9 cellular contexts compared by ENCODE assay signal in the genomic region with DNA sequence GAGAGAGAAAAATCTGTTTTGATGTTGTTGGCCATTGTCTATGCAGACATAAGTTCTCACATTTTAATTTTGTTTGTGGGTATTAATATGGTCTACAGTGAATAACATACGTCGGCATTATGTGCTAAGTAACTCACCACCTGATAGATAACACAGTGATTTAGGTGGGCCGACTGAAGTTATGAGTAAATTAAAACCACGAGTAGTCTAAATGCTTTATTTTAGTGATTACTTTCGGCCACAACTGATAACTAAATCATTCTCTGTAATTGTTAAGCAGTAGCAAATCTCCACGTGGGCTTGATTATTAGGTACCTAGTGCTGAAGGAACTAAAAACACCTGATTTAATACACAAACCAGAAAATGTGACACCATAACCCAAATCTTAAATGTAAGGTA. TPM values are rescaled to one million over a fixed set of nuclear protein-coding genes. Genes with fewer than 3 reads are reported as not detected.
DNase-seq lines count a peak whose midpoint lies in the region; ATAC-seq, FAIRE-seq and TF ChIP-seq lines count a peak whose summit lies in the region.
"Had no signal": no experiment of that assay in that cellular context is flagged by ENCODE, and none has a peak within 500 bp of the region (broad histone marks: within the 10 kb centered on the region; RNA-seq: fewer than 3 reads in every experiment).

No MANE protein-coding gene starts in this region.

- CTCF ChIA-PET in GM12878 (lab: Yijun Ruan, JAX) = interaction anchor here (1.8 to 12.2 kb wide), 11 partner anchors 14 to 798 kb away, joined by 4 to 635 read pairs (median 34); partner anchors contain the start of genes PGM3, PRSS35 and RWDD2A

- H3K4me3 Mint-ChIP-seq in mesothelial cell of epicardium = peak overlapping the region; percentile 85

- H3K4me1 ChIP-seq in right atrium auricular region = peaks cover 0 to 44% of the 10 kb centered on the region in 2 donors
- H3K4me1 ChIP-seq in GM12878 (ENCODE audit: control insufficient read depth, insufficient read depth, low read length) = peaks cover 8% of the 10 kb centered on the region

- ATAC-seq in GM12878 (no peak), GM21526 (IDR thresholded peaks at IDR 0.05; ENCODE audit: low FRiP score, unreplicated experiment) (no peak), GM19324 (IDR thresholded peaks at IDR 0.05; ENCODE audit: low FRiP score, unreplicated experiment) (no peak)

- no peaks in the 10 kb centered on the region for H3K9me3 Mint-ChIP-seq in mesothelial cell of epicardium

- H3K36me3 Mint-ChIP-seq in mesothelial cell of epicardium = no peaks in the 10 kb centered on the region

- H3K4me2 ChIP-seq in GM12878 (ENCODE audit: control insufficient read depth, insufficient read depth) = peak overlapping the region; percentile 61

- WGBS in GM12878 (ENCODE audit: insufficient coverage, insufficient replicate concordance, low lambda C conversion rate, missing lambda C conversion rate) = 13% methylated on average over 6 of the region's 6 CpGs

- H3K4me1 Mint-ChIP-seq in mesothelial cell of epicardium = peaks cover 28% of the 10 kb centered on the region

- H3K36me3 ChIP-seq in right atrium auricular region (no peaks in the 10 kb centered on the region), GM12878 (ENCODE audit: control insufficient read depth in 2 of 2, insufficient read depth in 2 of 2, low read length in 1 of 2) (no peaks in the 10 kb centered on the region)

- TF ChIP-seq CTCF in right atrium auricular region (IDR thresholded peaks at IDR 0.05) (no peak), GM12878 (IDR thresholded peaks at IDR 0.05 in 2 of 3, conservative IDR thresholded peaks at IDR 0.05 in 1 of 3; ENCODE audit: control insufficient read depth in 2 of 3, extremely low read depth in 1 of 3, insufficient read depth in 1 of 3, low read depth in 3 of 3, low read length in 3 of 3) (no peak), mesothelial cell of epicardium (IDR thresholded peaks at IDR 0.05; ENCODE audit: unreplicated experiment) (no peak)

- TF ChIP-seq POLR2A in GM12878 (IDR thresholded peaks at IDR 0.05; ENCODE audit: low read depth, low read length) = no peak

- no peaks in the 10 kb centered on the region for H4K20me1 ChIP-seq in GM12878 (ENCODE audit: control insufficient read depth, insufficient read depth)

- H3K27me3 ChIP-seq in right atrium auricular region (no peaks in the 10 kb centered on the region), GM12878 (replicated peaks in 1 of 2; ENCODE audit: control insufficient read depth in 2 of 2, insufficient read depth in 2 of 2, low read length in 1 of 2) (no peaks in the 10 kb centered on the region)

- peak overlapping the region; percentile 80 for H2AFZ ChIP-seq in GM12878 (ENCODE audit: control insufficient read depth, low read depth, low read length)

- no peak for TF ChIP-seq RAD21 in GM12878 (IDR thresholded peaks at IDR 0.05; ENCODE audit: insufficient read depth, low read depth, low read length)

- peak overlapping the region; percentile 66 for H3K9ac ChIP-seq in GM12878 (ENCODE audit: control insufficient read depth, insufficient read depth, low read length)

- intact Hi-C loops in cardiac septum (cut with DNase I) (loop anchor here (5.0 kb wide), 2 partner anchors 124 to 444 kb away; partner anchors contain the start of genes PGM3, PRSS35 and RWDD2A), GM12878 (cut with micrococcal nuclease; ENCODE audit: unreplicated experiment) (loop anchor here (5.0 to 10.0 kb wide), 4 partner anchors 124 to 704 kb away; partner anchors contain the start of genes ME1, PGM3, RWDD2A and TPBG)

- RAD21 ChIA-PET in GM12878 (lab: Charles Lee; ENCODE audit: unreplicated experiment) = interaction anchor here (1.8 to 8.6 kb wide), 6 partner anchors 11 to 148 kb away, joined by 4 to 215 read pairs (median 21); no protein-coding TSS in a partner anchor

- FAIRE-seq in GM12878 (lab: Jason Lieb, UNC) = no peak

- BruUV-seq in GM12878 (replicated peaks; lab: Mats Ljungman, UMichigan) = TSS peak; percentile 64

- in situ Hi-C loops in GM12878 (cut with MboI) = loop anchor here (5.0 to 10.0 kb wide), 2 partner anchors 356 to 449 kb away; no protein-coding TSS in a partner anchor

- no peaks in the 10 kb centered on the region for H3K27me3 Mint-ChIP-seq in mesothelial cell of epicardium (ENCODE audit: low read depth)

- SMC1A ChIA-PET in GM12878 (lab: Charles Lee; ENCODE audit: uncharacterized antibody, unreplicated experiment) = interaction anchor here (1.0 to 10.4 kb wide), 9 partner anchors 13 to 445 kb away, joined by 3 to 277 read pairs (median 41); partner anchors contain the start of genes PGM3, PRSS35 and RWDD2A

- POLR2A ChIA-PET in GM12878 (lab: Charles Lee) = interaction anchor here (1.1 to 4.3 kb wide), 4 partner anchors 21 to 822 kb away, joined by 3 to 34 read pairs (median 8); partner anchors contain the start of gene IBTK

- peak overlapping the region; percentile 90 for H3K27ac Mint-ChIP-seq in mesothelial cell of epicardium

- H3K4me3 ChIP-seq in right atrium auricular region (peak overlapping the region; percentile 69 to 88), GM12878 (peak overlapping the region; percentile 87)

- no peak for TF ChIP-seq EP300 in GM12878 (IDR thresholded peaks at IDR 0.05; ENCODE audit: borderline replicate concordance in 1 of 2, control insufficient read depth in 1 of 2, low read depth in 2 of 2, low read length in 2 of 2)

- DNase-seq in right atrium auricular region (ENCODE audit: low spot score) (no peak), cardiac septum (ENCODE audit: low spot score) (no peak), GM12878 (ENCODE audit: low read depth, low spot score) (no peak), mesothelial cell of epicardium (ENCODE audit: low spot score in 2 of 2, unreplicated experiment in 2 of 2) (no peak), HUDEP-2 (lab: John Stamatoyannopoulos, UW; ENCODE audit: unreplicated experiment in 76 of 76) (no peak)
- no peak for DNase-seq in activated CD8-positive, alpha-beta memory T cell treated with anti-CD3 and anti-CD28 coated beads for 24 hours
- DNase-seq: NCI-H345 had no signal

- no peaks in the 10 kb centered on the region for H3K9me3 ChIP-seq in right atrium auricular region
- H3K9me3 ChIP-seq in GM12878 (replicated peaks; ENCODE audit: control insufficient read depth, insufficient read depth, low read length) = no peaks in the 10 kb centered on the region

- peaks cover 31% of the 10 kb centered on the region for H3K79me2 ChIP-seq in GM12878 (ENCODE audit: control insufficient read depth, insufficient read depth, low read length)

- H3K27ac ChIP-seq in right atrium auricular region (peak overlapping the region; percentile 89 to 92), GM12878 (ENCODE audit: control insufficient read depth, insufficient read depth) (peak overlapping the region; percentile 71; the same call in 1 of the 2 replicates)

TF ChIP-seq in GM12878, 131 proteins besides CTCF, POLR2A, EP300 and RAD21 (continues in another document):
- TF ChIP-seq ZSCAN29 (IDR thresholded peaks at IDR 0.05) (0 out of 2 replicates have a peak, but pooled peaks have one; percentile 14), RUNX3 (IDR thresholded peaks at IDR 0.05; ENCODE audit: low read length) (peak; percentile 59), ZBED1 (IDR thresholded peaks at IDR 0.05; ENCODE audit: borderline replicate concordance) (no peak)

RNA-seq across cellular contexts. Expression of gene DOP1A, which starts 1.2 kb away (rescaled TPM):
- total RNA-seq in right atrium auricular region (10 to 100 TPM; 26.1 to 27.4 TPM), cardiac septum (23.8 TPM), GM12878 (2014; rRNA removed) (22.9 and 26.0 TPM in 2 replicates), GM12878 (2014; rRNA removed; fragmentation: Illumina TruSeq; extraction: Trizol) (19.9 and 21.8 TPM in 2 replicates), GM12878 (2021) (12.2 and 14.5 TPM in 2 replicates), mesothelial cell of epicardium (30.7 to 36.9 TPM (median 35.0 TPM) in 3 replicates)
- total RNA-seq in GM12878 (2013; cell fraction: nucleolus; rRNA removed) = 104 and 114 TPM in 2 replicates
- polyA plus RNA-seq in GM12878 (2011; ENCODE audit: low read depth) = 6.2 TPM
- polyA plus RNA-seq in GM12878 (2011; rRNA removed) (21.3 and 23.4 TPM in 2 replicates), GM12878 (2014; fragmentation: Illumina TruSeq; extraction: Trizol) (14.4 TPM in 2 replicates), GM12878 (2014; fragmentation: Nextera tagmentation; extraction: Ambion mirVana) (1 to 10 TPM; 1.9 to 2.9 TPM), GM12878 (2014; rRNA removed) (8.4 and 9.5 TPM in 2 replicates), GM12878 (2016; fragmentation: Nextera tagmentation; extraction: Ambion mirVana) (1 to 10 TPM; 3.9 to 4.7 TPM)
- polyA plus RNA-seq in GM12878 (2011; cell fraction: cytosol; rRNA removed) = 7.8 and 7.9 TPM in 2 replicates
- 39.2 and 44.7 TPM in 2 replicates for polyA plus RNA-seq in GM12878 (2011; cell fraction: nucleus; rRNA removed)
- polyA plus RNA-seq in GM12878 (2012) = 5.3 and 8.7 TPM in 2 replicates
- polyA minus RNA-seq in GM12878 (2011; rRNA and poly(A)+ RNA removed) = 43.7 and 45.1 TPM in 2 replicates
- 9.1 and 18.1 TPM in 2 replicates for polyA minus RNA-seq in GM12878 (2011; cell fraction: cytosol; rRNA and poly(A)+ RNA removed)
- 36.4 and 47.1 TPM in 2 replicates for polyA minus RNA-seq in GM12878 (2011; cell fraction: nucleus; rRNA and poly(A)+ RNA removed)

RNA-seq across cellular contexts. Expression of gene UBE3D, which starts 3.0 kb away (rescaled TPM):
- total RNA-seq in right atrium auricular region (1 to 10 TPM; 3.4 to 4.2 TPM), cardiac septum (2.2 TPM), GM12878 (2014; rRNA removed) (9.0 TPM in 2 replicates), GM12878 (2014; rRNA removed; fragmentation: Illumina TruSeq; extraction: Trizol) (7.5 and 8.3 TPM in 2 replicates), GM12878 (2021) (5.6 and 6.2 TPM in 2 replicates), mesothelial cell of epicardium (9.3 to 12.0 TPM (median 10.8 TPM) in 3 replicates)
- total RNA-seq in GM12878 (2013; cell fraction: nucleolus; rRNA removed) = 55.4 and 58.6 TPM in 2 replicates
- polyA plus RNA-seq in GM12878 (2011; ENCODE audit: low read depth) = 2.5 TPM
- polyA plus RNA-seq in GM12878 (2011; rRNA removed) (8.4 and 11.0 TPM in 2 replicates), GM12878 (2014; fragmentation: Illumina TruSeq; extraction: Trizol) (4.3 and 5.6 TPM in 2 replicates), GM12878 (2014; fragmentation: Nextera tagmentation; extraction: Ambion mirVana) (1 to 10 TPM; 5.8 to 7.5 TPM), GM12878 (2014; rRNA removed) (4.4 and 5.1 TPM in 2 replicates), GM12878 (2016; fragmentation: Nextera tagmentation; extraction: Ambion mirVana) (1 to 10 TPM; 7.9 to 8.5 TPM)
- polyA plus RNA-seq in GM12878 (2011; cell fraction: cytosol; rRNA removed) = 4.1 and 4.4 TPM in 2 replicates
- polyA plus RNA-seq in GM12878 (2011; cell fraction: nucleus; rRNA removed) = 7.2 and 7.5 TPM in 2 replicates
- 2.5 and 2.7 TPM in 2 replicates for polyA plus RNA-seq in GM12878 (2012)
- 8.3 and 9.6 TPM in 2 replicates for polyA minus RNA-seq in GM12878 (2011; rRNA and poly(A)+ RNA removed)
- 3.1 and 3.7 TPM in 2 replicates for polyA minus RNA-seq in GM12878 (2011; cell fraction: cytosol; rRNA and poly(A)+ RNA removed)
- 15.5 and 27.9 TPM in 2 replicates for polyA minus RNA-seq in GM12878 (2011; cell fraction: nucleus; rRNA and poly(A)+ RNA removed)
